Comparison of ENCODE assay signal across 1 cellular context in genomic region chr11:64639885-64640284, GRCh38.
TF ChIP-seq lines count a peak whose summit lies in the region.

No MANE protein-coding gene starts in this region.

TF ChIP-seq in neural cell, 6 proteins besides CTCF, POLR2A, EP300 and RAD21 (continued from another document):
- TF ChIP-seq REST (IDR thresholded peaks at IDR 0.05; ENCODE audit: borderline replicate concordance) = no peak
- no peak for TF ChIP-seq MXI1 (conservative IDR thresholded peaks at IDR 0.05; ENCODE audit: poor library complexity, severe bottlenecking)
